Comparison of ENCODE assay signal across 21 cellular contexts in genomic region chr9:90860382-90860781, GRCh38. TPM values are rescaled to one million over a fixed set of nuclear protein-coding genes. Genes with fewer than 3 reads are reported as not detected.
"Had no signal": no experiment of that assay in that cellular context is flagged by ENCODE, and none has a peak within 500 bp of the region (broad histone marks: within the 10 kb centered on the region; RNA-seq: fewer than 3 reads in every experiment).

No MANE protein-coding gene starts in this region.

- DNase-seq: activated CD4-positive, alpha-beta T cell treated with anti-CD3 and anti-CD28 coated beads for 1 hour; activated naive CD8-positive, alpha-beta T cell treated with anti-CD3 and anti-CD28 coated beads for 36 hours; amniotic stem cell; dermis blood vessel endothelial cell; effector memory CD4-positive, alpha-beta T cell; heart left ventricle; left ventricle myocardium superior; mesendoderm; nucleus accumbens; posterior cingulate gyrus; sigmoid colon; stimulated activated CD4-positive, alpha-beta T cell treated with anti-CD3 and anti-CD28 coated beads, Interleukin-4, amount 100 ng/mL, for 24 hours had no signal

- H3K36me3 ChIP-seq: cardiac muscle cell, sigmoid colon, thoracic aorta had no signal

- H3K9me3 Mint-ChIP-seq: activated naive CD8-positive, alpha-beta T cell treated with anti-CD3 and anti-CD28 coated beads for 36 hours; natural killer cell treated with Interleukin-12 subunit alpha and Interleukin-12 subunit beta and Interleukin-15 and Interleukin-18, amount 100 ng/mL, for 72 hours; stimulated activated effector memory CD8-positive, alpha-beta T cell treated with anti-CD3 and anti-CD28 coated beads, Interleukin-12 subunit alpha, Interleukin-12 subunit beta, amount 100 ng/mL, for 72 hours; T-helper 1 cell treated with Interleukin-12 subunit alpha and Interleukin-12 subunit beta and Interleukin-4 antibody, amounts not matched to agents 30 μg/mL and 1 μg/mL, for 36 hours had no signal

- H3K36me3 Mint-ChIP-seq: activated naive CD8-positive, alpha-beta T cell treated with anti-CD3 and anti-CD28 coated beads for 36 hours; natural killer cell treated with Interleukin-12 subunit alpha and Interleukin-12 subunit beta and Interleukin-15 and Interleukin-18, amount 100 ng/mL, for 72 hours; stimulated activated effector memory CD8-positive, alpha-beta T cell treated with anti-CD3 and anti-CD28 coated beads, Interleukin-12 subunit alpha, Interleukin-12 subunit beta, amount 100 ng/mL, for 72 hours had no signal

- H3K4me3 Mint-ChIP-seq: activated naive CD8-positive, alpha-beta T cell treated with anti-CD3 and anti-CD28 coated beads for 36 hours; natural killer cell treated with Interleukin-12 subunit alpha and Interleukin-12 subunit beta and Interleukin-15 and Interleukin-18, amount 100 ng/mL, for 72 hours; stimulated activated effector memory CD8-positive, alpha-beta T cell treated with anti-CD3 and anti-CD28 coated beads, Interleukin-12 subunit alpha, Interleukin-12 subunit beta, amount 100 ng/mL, for 72 hours; T-helper 1 cell treated with Interleukin-12 subunit alpha and Interleukin-12 subunit beta and Interleukin-4 antibody, amounts not matched to agents 30 μg/mL and 1 μg/mL, for 36 hours had no signal

- H3K4me1 ChIP-seq: esophagus muscularis mucosa, gastroesophageal sphincter, sigmoid colon, upper lobe of left lung had no signal

- H3K27ac Mint-ChIP-seq: activated naive CD8-positive, alpha-beta T cell treated with anti-CD3 and anti-CD28 coated beads for 36 hours; stimulated activated effector memory CD8-positive, alpha-beta T cell treated with anti-CD3 and anti-CD28 coated beads, Interleukin-12 subunit alpha, Interleukin-12 subunit beta, amount 100 ng/mL, for 72 hours; T-helper 1 cell treated with Interleukin-12 subunit alpha and Interleukin-12 subunit beta and Interleukin-4 antibody, amounts not matched to agents 30 μg/mL and 1 μg/mL, for 36 hours had no signal

- H3K4me3 ChIP-seq: cardiac muscle cell, esophagus muscularis mucosa, gastroesophageal sphincter, heart left ventricle, sigmoid colon, thoracic aorta, upper lobe of left lung had no signal

- H3K27me3 ChIP-seq: cardiac muscle cell, esophagus muscularis mucosa, gastroesophageal sphincter, heart left ventricle, sigmoid colon, upper lobe of left lung had no signal

- H3K27me3 Mint-ChIP-seq: natural killer cell treated with Interleukin-12 subunit alpha and Interleukin-12 subunit beta and Interleukin-15 and Interleukin-18, amount 100 ng/mL, for 72 hours had no signal

- H3K9me3 ChIP-seq: esophagus muscularis mucosa, gastroesophageal sphincter, heart left ventricle, sigmoid colon, thoracic aorta, upper lobe of left lung had no signal

RNA-seq across cellular contexts. Expression of gene SYK, which starts 58.8 kb away (rescaled TPM):
- polyA plus RNA-seq: cardiac muscle cell, endothelial cell of umbilical vein had no signal
